23 cellular contexts compared by ENCODE assay signal in the genomic region with DNA sequence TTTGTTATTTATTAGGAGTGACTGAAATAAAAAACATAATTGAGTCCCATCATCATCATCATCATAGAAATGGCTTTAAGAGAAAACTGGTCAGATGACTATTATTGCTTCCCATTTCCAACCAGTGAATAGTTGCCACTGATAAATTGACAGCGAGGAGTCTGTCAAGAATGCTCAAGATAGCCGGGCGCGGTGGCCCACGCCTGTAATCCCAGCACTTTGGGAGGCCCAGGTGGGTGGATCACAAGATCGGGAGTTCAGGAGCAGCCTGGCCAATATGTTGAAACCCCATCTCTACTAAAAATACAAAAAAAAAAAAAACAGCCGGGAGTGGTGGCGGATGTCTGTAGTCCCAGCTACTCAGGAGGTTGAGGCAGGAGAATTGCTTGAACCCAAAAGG. TPM values are rescaled to one million over a fixed set of nuclear protein-coding genes. Genes with fewer than 3 reads are reported as not detected.
"Had no signal": no experiment of that assay in that cellular context is flagged by ENCODE, and none has a peak within 500 bp of the region (broad histone marks: within the 10 kb centered on the region; RNA-seq: fewer than 3 reads in every experiment).

No MANE protein-coding gene starts in this region.

- H3K4me3 ChIP-seq: body of pancreas, cardiac muscle cell, left ventricle myocardium inferior had no signal

- H3K36me3 ChIP-seq: cardiac muscle cell, left ventricle myocardium inferior had no signal

- H3K36me3 Mint-ChIP-seq: mesothelial cell of epicardium had no signal

- H3K27ac Mint-ChIP-seq: activated naive CD4-positive, alpha-beta T cell treated with anti-CD3 and anti-CD28 coated beads, Interleukin-2, amount 10 ng/mL, durations not matched to agents 7 days and 5 days; mesothelial cell of epicardium; stimulated activated naive B cell treated with anti-CD40 and anti-IgM and Interleukin-4, amounts not matched to agents 10 μg/mL and 1 μg/mL and 100 μg/mL, for 72 hours; T-cell had no signal

- H3K9me3 ChIP-seq: body of pancreas had no signal

- H3K27me3 Mint-ChIP-seq: activated B cell treated with CpG ODN at 0.5 μM for 24 hours, T-cell had no signal

- H3K4me3 Mint-ChIP-seq: mesothelial cell of epicardium, neural crest cell had no signal

- DNase-seq: activated B cell treated with CpG ODN at 0.5 μM for 24 hours; activated CD4-positive, alpha-beta T cell treated with anti-CD3 and anti-CD28 coated beads for 4 hours; activated CD4-positive, alpha-beta T cell treated with anti-CD3 and anti-CD28 coated beads, Interleukin-2, amount 50 U/mL, for 48 hours; activated CD8-positive, alpha-beta memory T cell treated with anti-CD3 and anti-CD28 coated beads, Interleukin-2, amount 50 U/mL, for 48 hours; activated effector memory CD4-positive, alpha-beta T cell treated with anti-CD3 and anti-CD28 coated beads, Interleukin-2, amount 50 U/mL, for 16 hours; activated naive CD4-positive, alpha-beta T cell treated with anti-CD3 and anti-CD28 coated beads, Interleukin-2, amount 10 ng/mL, durations not matched to agents 7 days and 5 days; activated T-cell treated with anti-CD3 and anti-CD28 coated beads, Interleukin-2, amount 50 U/mL, for 4 hours; anterior cingulate cortex; body of pancreas; effector CD4-positive, alpha-beta T cell; foreskin melanocyte; kidney glomerular epithelial cell; left ventricle myocardium inferior; occipital lobe; stimulated activated CD4-positive, alpha-beta T cell treated with anti-CD3 and anti-CD28 coated beads, Interleukin-2, amount 100 ng/mL, for 48 hours; stimulated activated CD8-positive, alpha-beta memory T cell treated with anti-CD3 and anti-CD28 coated beads, Interleukin-4, amount 100 ng/mL, for 48 hours; stimulated activated naive B cell treated with anti-CD40 and anti-IgM and Interleukin-4, amounts not matched to agents 10 μg/mL and 1 μg/mL and 100 μg/mL, for 72 hours; T-cell had no signal

- H3K4me1 Mint-ChIP-seq: mesothelial cell of epicardium, neural crest cell had no signal

- H3K27me3 ChIP-seq: body of pancreas, cardiac muscle cell had no signal

- ATAC-seq: activated T-cell treated with anti-CD3 and anti-CD28 coated beads, Interleukin-2, amount 50 U/mL, for 4 hours; body of pancreas; esophagus mucosa; stimulated activated naive B cell treated with anti-CD40 and anti-IgM and Interleukin-4, amounts not matched to agents 10 μg/mL and 1 μg/mL and 100 μg/mL, for 72 hours; T-cell had no signal

- H3K27ac ChIP-seq: body of pancreas, cardiac muscle cell, left ventricle myocardium inferior had no signal

RNA-seq across cellular contexts. Expression of gene WBP2NL, which starts 1.9 kb away (rescaled TPM):
- total RNA-seq: cardiac muscle cell, lung microvascular endothelial cell, mesothelial cell of epicardium, neural crest cell had no signal
- polyA plus RNA-seq: cardiac muscle cell had no signal

RNA-seq across cellular contexts. Expression of gene SEPTIN3, which starts 31.2 kb away (rescaled TPM):
- total RNA-seq: left ventricle myocardium inferior had no signal

RNA-seq across cellular contexts. Expression of gene CENPM, which starts 53.5 kb away (rescaled TPM):
- total RNA-seq: body of pancreas had no signal
